31 cellular contexts compared by ENCODE assay signal in the genomic region with DNA sequence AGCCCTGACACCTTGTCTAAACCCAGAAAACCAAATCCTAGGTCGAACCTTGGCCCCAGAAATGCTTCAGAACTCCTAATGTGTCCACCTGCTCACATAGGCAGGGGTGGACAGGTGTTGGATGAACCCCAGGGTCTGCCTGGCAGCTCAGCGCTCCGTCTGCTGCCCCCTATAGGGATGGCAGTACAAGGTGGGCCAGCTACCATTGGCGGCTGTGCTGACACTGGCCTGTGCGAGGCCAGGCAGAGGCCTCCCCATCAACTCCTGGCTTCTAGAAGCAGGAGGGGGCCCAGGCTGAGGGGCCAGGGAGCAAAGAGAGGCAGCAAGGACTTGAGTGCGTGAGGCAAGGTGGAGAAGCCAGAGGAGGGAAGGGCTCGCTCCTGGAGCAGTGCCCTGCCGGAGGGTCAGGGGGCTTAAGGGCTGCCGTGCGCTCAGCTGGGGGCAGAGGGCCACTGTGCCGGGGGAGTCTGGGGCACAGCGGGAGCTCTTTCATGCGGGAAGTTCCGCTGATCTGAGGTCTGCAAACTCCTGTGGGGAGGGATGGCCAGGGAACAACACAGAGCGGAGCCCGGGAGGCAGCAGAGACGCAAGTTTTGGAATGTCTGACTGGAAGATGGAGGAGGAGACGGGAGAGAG. TPM values are rescaled to one million over a fixed set of nuclear protein-coding genes. Genes with fewer than 3 reads are reported as not detected.
DNase-seq lines count a peak whose midpoint lies in the region; ATAC-seq, FAIRE-seq and TF ChIP-seq lines count a peak whose summit lies in the region.
"Had no signal": no experiment of that assay in that cellular context is flagged by ENCODE, and none has a peak within 500 bp of the region (broad histone marks: within the 10 kb centered on the region; RNA-seq: fewer than 3 reads in every experiment).

No MANE protein-coding gene starts in this region.

- H3K4me3 ChIP-seq in SK-N-SH (ENCODE audit: low read depth in 2 of 2, low read length in 1 of 2) (no peak overlapping the region), WERI-Rb-1 (ENCODE audit: low read depth, low read length) (no peak overlapping the region), ascending aorta (no peak overlapping the region)
- H3K4me3 ChIP-seq: A549, esophagus squamous epithelium, skin epidermis, upper lobe of left lung had no signal

- TF ChIP-seq EP300 in SK-N-SH (IDR thresholded peaks at IDR 0.05; ENCODE audit: borderline replicate concordance in 1 of 2, low read depth in 1 of 2, low read length in 1 of 2) = no peak

- TF ChIP-seq RAD21 in SK-N-SH (IDR thresholded peaks at IDR 0.05; ENCODE audit: low read length) = no peak

- TF ChIP-seq CTCF in SK-N-SH (IDR thresholded peaks at IDR 0.05) = 0 out of 2 replicates have a peak, but pooled peaks have one; percentile 14
- peak; percentile 55 for TF ChIP-seq CTCF in WERI-Rb-1 (IDR thresholded peaks at IDR 0.05; ENCODE audit: low read depth, low read length)
- no peak for TF ChIP-seq CTCF in ascending aorta (IDR thresholded peaks at IDR 0.05)

- H3K9me3 Mint-ChIP-seq in stimulated activated effector memory CD8-positive, alpha-beta T cell treated with anti-CD3 and anti-CD28 coated beads, Interleukin-12 subunit alpha, Interleukin-12 subunit beta, amount 100 ng/mL, for 72 hours = no peaks in the 10 kb centered on the region
- H3K9me3 Mint-ChIP-seq: activated B cell treated with CpG ODN at 0.5 μM for 24 hours; CD8-positive, alpha-beta T cell; immature natural killer cell; memory B cell had no signal

- CTCF ChIA-PET in SK-N-SH (lab: Yijun Ruan, JAX) = interaction anchor here (0.7 to 2.7 kb wide), 9 partner anchors 17 to 435 kb away, joined by 3 to 14 read pairs (median 4); no protein-coding TSS in a partner anchor

- no peaks in the 10 kb centered on the region for H3F3A ChIP-seq in SK-N-SH (replicated peaks; ENCODE audit: insufficient read depth)

- no peak for FAIRE-seq in RCC 7860 (lab: Jason Lieb, UNC)
- FAIRE-seq: A549, colon, endometrium, GM12891 had no signal

- peaks cover 7% of the 10 kb centered on the region for H3K36me3 Mint-ChIP-seq in stimulated activated effector memory CD8-positive, alpha-beta T cell treated with anti-CD3 and anti-CD28 coated beads, Interleukin-12 subunit alpha, Interleukin-12 subunit beta, amount 100 ng/mL, for 72 hours
- H3K36me3 Mint-ChIP-seq: CD8-positive, alpha-beta T cell; immature natural killer cell; memory B cell had no signal

- ATAC-seq in SK-N-SH treated with all-trans-retinoic acid at 6 μM for 48 hours = no peak
- ATAC-seq in stimulated activated effector memory CD8-positive, alpha-beta T cell treated with anti-CD3 and anti-CD28 coated beads, Interleukin-12 subunit alpha, Interleukin-12 subunit beta, amount 100 ng/mL, for 72 hours = no peak
- ATAC-seq: CD8-positive, alpha-beta T cell; left colon had no signal

- no peak overlapping the region for H3K4me2 ChIP-seq in SK-N-SH
- H3K4me2 ChIP-seq: A549 had no signal

- H3K27ac ChIP-seq in SK-N-SH (ENCODE audit: low read depth in 2 of 2, low read length in 1 of 2) (no peak overlapping the region), WERI-Rb-1 (peak overlapping the region; percentile 57; the same call in 1 of the 2 replicates), ascending aorta (no peak overlapping the region)
- H3K27ac ChIP-seq: A549, esophagus squamous epithelium, skin epidermis, upper lobe of left lung had no signal

- H3K4me1 ChIP-seq in SK-N-SH (ENCODE audit: control insufficient read depth in 1 of 2, insufficient read depth in 2 of 2, low read depth in 1 of 2, low read length in 1 of 2) (peaks cover 0 to 13% of the 10 kb centered on the region in 2 experiments; a peak in 1 of 4 replicates), ascending aorta (no peaks in the 10 kb centered on the region)
- H3K4me1 ChIP-seq: A549 had no signal

- POLR2A ChIA-PET in SK-N-SH (lab: Yijun Ruan, JAX) = no interaction called here

- H3K4me3 Mint-ChIP-seq in stimulated activated effector memory CD8-positive, alpha-beta T cell treated with anti-CD3 and anti-CD28 coated beads, Interleukin-12 subunit alpha, Interleukin-12 subunit beta, amount 100 ng/mL, for 72 hours = no peak overlapping the region
- H3K4me3 Mint-ChIP-seq: activated B cell treated with CpG ODN at 0.5 μM for 24 hours; CD8-positive, alpha-beta T cell; immature natural killer cell; memory B cell had no signal

- WGBS in SK-N-SH (ENCODE audit: low lambda C conversion rate) = 51% methylated on average over 18 of the region's 18 CpGs

- H3K9ac ChIP-seq in SK-N-SH = no peak overlapping the region

- H4K20me1 ChIP-seq in SK-N-SH (ENCODE audit: insufficient read depth) = no peaks in the 10 kb centered on the region

- H3K27me3 ChIP-seq in SK-N-SH (ENCODE audit: insufficient read depth) (peaks cover 83% of the 10 kb centered on the region), WERI-Rb-1 (ENCODE audit: insufficient read depth, low read depth, severe bottlenecking) (peaks cover 31% of the 10 kb centered on the region), ascending aorta (no peaks in the 10 kb centered on the region)
- H3K27me3 ChIP-seq: esophagus squamous epithelium, upper lobe of left lung had no signal

- H3K9me3 ChIP-seq in SK-N-SH (no peaks in the 10 kb centered on the region), WERI-Rb-1 (ENCODE audit: severe bottlenecking) (no peaks in the 10 kb centered on the region), ascending aorta (no peaks in the 10 kb centered on the region)
- H3K9me3 ChIP-seq: A549, esophagus squamous epithelium, upper lobe of left lung had no signal

- H2AFZ ChIP-seq in SK-N-SH (ENCODE audit: low read depth) = no peak overlapping the region

- no peaks in the 10 kb centered on the region for H3K9me2 ChIP-seq in SK-N-SH

- peaks cover 13% of the 10 kb centered on the region for H3K4me1 Mint-ChIP-seq in stimulated activated effector memory CD8-positive, alpha-beta T cell treated with anti-CD3 and anti-CD28 coated beads, Interleukin-12 subunit alpha, Interleukin-12 subunit beta, amount 100 ng/mL, for 72 hours

- H3K36me3 ChIP-seq in SK-N-SH (replicated peaks in 1 of 2; ENCODE audit: control insufficient read depth in 1 of 2, insufficient read depth in 2 of 2, low read length in 1 of 2) = no peaks in the 10 kb centered on the region
- no peaks in the 10 kb centered on the region for H3K36me3 ChIP-seq in WERI-Rb-1
- no peaks in the 10 kb centered on the region for H3K36me3 ChIP-seq in ascending aorta
- H3K36me3 ChIP-seq: esophagus squamous epithelium, upper lobe of left lung had no signal

- DNase-seq in SK-N-SH (no peak), WERI-Rb-1 (no peak), left kidney (ENCODE audit: low read depth, low spot score) (peak; percentile 30), RCC 7860 (ENCODE audit: low spot score) (no peak), ascending aorta (ENCODE audit: low spot score in 2 of 2) (no peak), NCI-H1436 (lab: John Stamatoyannopoulos, UW) (no peak)
- no peak for DNase-seq in stimulated activated effector memory CD8-positive, alpha-beta T cell treated with anti-CD3 and anti-CD28 coated beads, Interleukin-12 subunit alpha, Interleukin-12 subunit beta, amount 100 ng/mL, for 72 hours (ENCODE audit: low spot score in 2 of 2)
- DNase-seq: activated B cell treated with CpG ODN at 0.5 μM for 24 hours; activated CD4-positive, alpha-beta T cell treated with anti-CD3 and anti-CD28 coated beads, Interleukin-2, amount 50 U/mL, for 4 hours; activated CD8-positive, alpha-beta memory T cell treated with anti-CD3 and anti-CD28 coated beads, Interleukin-2, amount 50 U/mL, for 4 hours; activated naive CD4-positive, alpha-beta T cell treated with anti-CD3 and anti-CD28 coated beads, Interleukin-2, amount 50 U/mL, for 16 hours; AML-193; amniotic stem cell; CD8-positive, alpha-beta T cell; esophagus squamous epithelium; foreskin melanocyte; immature natural killer cell; left colon; NCI-H187; NCI-H226; SHP77 treated with DMSO at 0.1 percent for 48 hours; stimulated activated CD4-positive, alpha-beta T cell treated with anti-CD3 and anti-CD28 coated beads, Interleukin-1b, Interleukin-23, amount 100 ng/mL, for 48 hours; T1000; upper lobe of left lung had no signal

- intact Hi-C loops in ascending aorta (cut with DNase I) = no loop called here

- peak overlapping the region; percentile 10 for H3K27ac Mint-ChIP-seq in stimulated activated effector memory CD8-positive, alpha-beta T cell treated with anti-CD3 and anti-CD28 coated beads, Interleukin-12 subunit alpha, Interleukin-12 subunit beta, amount 100 ng/mL, for 72 hours
- H3K27ac Mint-ChIP-seq: activated B cell treated with CpG ODN at 0.5 μM for 24 hours; CD8-positive, alpha-beta T cell; immature natural killer cell; memory B cell had no signal

- no peaks in the 10 kb centered on the region for H3K79me2 ChIP-seq in SK-N-SH (ENCODE audit: insufficient read depth)

TF ChIP-seq in SK-N-SH, 30 proteins besides CTCF, POLR2A, EP300 and RAD21 (continues in another document):
- TF ChIP-seq SIN3A (IDR thresholded peaks at IDR 0.05; ENCODE audit: borderline replicate concordance, low read depth, low read length) = no peak
- TF ChIP-seq TCF12 (IDR thresholded peaks at IDR 0.05) = no peak
- TF ChIP-seq RXRA (IDR thresholded peaks at IDR 0.05; ENCODE audit: borderline replicate concordance, low read depth) = no peak
- TF ChIP-seq ELF1 (IDR thresholded peaks at IDR 0.05) = no peak
- TF ChIP-seq, protein P1, sequence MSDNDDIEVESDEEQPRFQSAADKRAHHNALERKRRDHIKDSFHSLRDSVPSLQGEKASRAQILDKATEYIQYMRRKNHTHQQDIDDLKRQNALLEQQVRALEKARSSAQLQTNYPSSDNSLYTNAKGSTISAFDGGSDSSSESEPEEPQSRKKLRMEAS (IDR thresholded peaks at IDR 0.05; ENCODE audit: low read depth) = no peak
- TF ChIP-seq EZH2phosphoT487 (IDR thresholded peaks at IDR 0.05; ENCODE audit: borderline replicate concordance, low read depth) = no peak
- TF ChIP-seq TEAD4 (IDR thresholded peaks at IDR 0.05; ENCODE audit: borderline replicate concordance, insufficient read depth) = no peak

TF ChIP-seq in SK-N-SH treated with all-trans-retinoic acid at 6 μM for 48 hours, 23 proteins besides CTCF, POLR2A, EP300 and RAD21 (continues in another document):
- TF ChIP-seq, protein P2, sequence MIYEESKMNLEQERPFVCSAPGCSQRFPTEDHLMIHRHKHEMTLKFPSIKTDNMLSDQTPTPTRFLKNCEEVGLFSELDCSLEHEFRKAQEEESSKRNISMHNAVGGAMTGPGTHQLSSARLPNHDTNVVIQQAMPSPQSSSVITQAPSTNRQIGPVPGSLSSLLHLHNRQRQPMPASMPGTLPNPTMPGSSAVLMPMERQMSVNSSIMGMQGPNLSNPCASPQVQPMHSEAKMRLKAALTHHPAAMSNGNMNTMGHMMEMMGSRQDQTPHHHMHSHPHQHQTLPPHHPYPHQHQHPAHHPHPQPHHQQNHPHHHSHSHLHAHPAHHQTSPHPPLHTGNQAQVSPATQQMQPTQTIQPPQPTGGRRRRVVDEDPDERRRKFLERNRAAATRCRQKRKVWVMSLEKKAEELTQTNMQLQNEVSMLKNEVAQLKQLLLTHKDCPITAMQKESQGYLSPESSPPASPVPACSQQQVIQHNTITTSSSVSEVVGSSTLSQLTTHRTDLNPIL (CRISPR knock-in tag; IDR thresholded peaks at IDR 0.05; ENCODE audit: low read depth) = no peak
- TF ChIP-seq RARB (CRISPR knock-in tag; IDR thresholded peaks at IDR 0.05) (no peak), SNAI2 (CRISPR knock-in tag; IDR thresholded peaks at IDR 0.05) (no peak), ZFP3 (CRISPR knock-in tag; IDR thresholded peaks at IDR 0.05) (no peak)

RNA-seq across cellular contexts. Expression of a gene that starts 20.6 kb away (rescaled TPM):
- polyA plus RNA-seq in SK-N-SH (2012; rRNA removed) = 44.5 and 45.3 TPM in 2 replicates
- 29.3 and 41.5 TPM in 2 replicates for polyA plus RNA-seq in SK-N-SH (2012; cell fraction: cytosol; rRNA removed)
- 24.8 and 34.7 TPM in 2 replicates for polyA plus RNA-seq in SK-N-SH (2012; cell fraction: nucleus; rRNA removed)
- total RNA-seq in ascending aorta = 52.7 TPM

Comparison
In these comparisons a context has a peak if more than half of its experiments do, and no peak if none do; other contexts are left out.
1. CTCF ChIP-seq: peak in SK-N-SH (single experiment) and WERI-Rb-1 (single experiment); none in ascending aorta (0 of 3).